In the genomic region with DNA sequence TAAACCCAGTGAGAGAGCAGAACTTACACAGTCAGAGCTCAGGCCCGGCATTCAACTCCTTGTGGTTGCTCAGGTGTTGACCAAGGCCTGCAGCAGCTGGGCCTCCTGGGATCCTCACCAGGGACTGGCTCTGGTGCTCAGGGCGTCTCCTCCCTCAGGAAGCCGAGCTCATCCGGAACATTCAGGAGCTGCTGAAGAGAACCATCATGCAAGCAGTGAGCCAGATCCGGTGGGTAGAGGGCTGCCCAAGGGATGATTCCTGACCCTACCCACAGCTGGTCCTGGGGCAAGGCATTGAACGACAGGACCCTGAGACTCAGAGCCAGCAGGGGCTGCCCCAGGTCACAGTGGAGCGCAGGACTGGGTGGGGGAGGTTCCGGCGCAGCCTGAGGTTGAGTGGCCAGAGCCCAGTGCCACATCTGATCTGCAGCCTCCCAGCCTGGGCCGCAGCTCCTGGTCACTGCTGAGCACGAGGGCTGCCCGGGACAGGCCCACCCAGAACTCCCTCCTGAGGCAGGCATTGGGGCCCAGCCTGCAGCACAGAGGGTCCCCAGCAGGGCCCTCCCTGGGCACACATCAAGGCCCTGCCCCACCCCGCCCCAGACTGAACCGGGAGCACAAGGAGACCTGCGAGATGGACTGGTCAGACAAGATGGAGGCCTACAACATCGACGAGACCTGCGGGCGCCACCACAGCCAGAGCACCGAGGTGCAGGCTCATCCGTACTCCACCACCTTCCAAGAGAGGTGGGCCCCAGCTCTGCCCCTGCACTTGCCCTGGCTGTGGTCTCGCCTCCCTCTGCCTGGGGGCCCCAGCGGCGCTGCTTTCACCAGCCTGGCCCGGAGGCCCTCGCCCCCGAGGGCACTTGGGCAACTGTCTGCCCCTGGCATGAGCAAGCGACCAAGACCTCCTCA, we compare ENCODE assay signal across 17 cellular contexts. TPM values are rescaled to one million over a fixed set of nuclear protein-coding genes. Genes with fewer than 3 reads are reported as not detected.
DNase-seq lines count a peak whose midpoint lies in the region; ATAC-seq, FAIRE-seq and TF ChIP-seq lines count a peak whose summit lies in the region.
"Had no signal": no experiment of that assay in that cellular context is flagged by ENCODE, and none has a peak within 500 bp of the region (broad histone marks: within the 10 kb centered on the region; RNA-seq: fewer than 3 reads in every experiment).

No MANE protein-coding gene starts in this region.

- peak overlapping the region; percentile 55; the same call in 1 of the 2 replicates for H3K27ac ChIP-seq in BLaER1
- H3K27ac ChIP-seq: cardiac muscle cell, testis had no signal

- no peak overlapping the region for H3K4me3 ChIP-seq in BLaER1
- H3K4me3 ChIP-seq: cardiac muscle cell, testis had no signal

- no peak for TF ChIP-seq CTCF in GM10248 (IDR thresholded peaks at IDR 0.05; ENCODE audit: control extremely low read depth, extremely low read depth, low read depth, missing control alignments)

- H4K20me1 ChIP-seq in BLaER1: no peaks in the 10 kb centered on the region

- H3K4me1 ChIP-seq in BLaER1: peaks cover 41% of the 10 kb centered on the region
- H3K4me1 ChIP-seq: testis had no signal

- POLR2A ChIA-PET in GM10248 (lab: Yijun Ruan, JAX): no interaction called here

- DNase-seq in HTR-8/SVneo (ENCODE audit: insufficient read length, low spot score) (no peak), GM10248 (ENCODE audit: extremely low spot score) (no peak), NCI-H146 (lab: John Stamatoyannopoulos, UW) (no peak), mesenteric fat pad (ENCODE audit: low spot score) (no peak), EL (no peak)
- DNase-seq: natural killer cell, Right ventricle myocardium superior, testis had no signal

- CTCF ChIA-PET in GM10248 (lab: Yijun Ruan, JAX): interaction anchor here (0.9 to 1.6 kb wide), 5 partner anchors 9 to 242 kb away, joined by 3 to 13 read pairs (median 3); no protein-coding TSS in a partner anchor

- peak; percentile 10 for ATAC-seq in GM21529 (IDR thresholded peaks at IDR 0.05; ENCODE audit: unreplicated experiment)
- peak; percentile 30 for ATAC-seq in esophagus mucosa

- peak; percentile 77 for FAIRE-seq in HTR-8/SVneo (lab: Jason Lieb, UNC)

- H3K4me2 ChIP-seq in BLaER1: peak overlapping the region; percentile 88

- no peaks in the 10 kb centered on the region for H3K27me3 ChIP-seq in BLaER1
- H3K27me3 ChIP-seq: cardiac muscle cell, testis had no signal

- no peaks in the 10 kb centered on the region for H3K36me3 ChIP-seq in BLaER1
- H3K36me3 ChIP-seq: cardiac muscle cell had no signal

- H3K9ac ChIP-seq in BLaER1: no peak overlapping the region

- H3K9me3 ChIP-seq in BLaER1: no peaks in the 10 kb centered on the region
- H3K9me3 ChIP-seq: testis had no signal

RNA-seq across cellular contexts. Expression of gene TEKT4, which starts 2.4 kb away (rescaled TPM):
- total RNA-seq in esophagus mucosa (not detected), mesenteric fat pad (0.22 TPM)
- total RNA-seq: activated T-cell treated with anti-CD3 and anti-CD28 coated beads, Interleukin-2, amount 50 U/mL, for 4 hours; cardiac muscle cell; CD8-positive, alpha-beta memory T cell; G401; H7; lung microvascular endothelial cell; natural killer cell; Right ventricle myocardium superior had no signal
